In the genomic region with DNA sequence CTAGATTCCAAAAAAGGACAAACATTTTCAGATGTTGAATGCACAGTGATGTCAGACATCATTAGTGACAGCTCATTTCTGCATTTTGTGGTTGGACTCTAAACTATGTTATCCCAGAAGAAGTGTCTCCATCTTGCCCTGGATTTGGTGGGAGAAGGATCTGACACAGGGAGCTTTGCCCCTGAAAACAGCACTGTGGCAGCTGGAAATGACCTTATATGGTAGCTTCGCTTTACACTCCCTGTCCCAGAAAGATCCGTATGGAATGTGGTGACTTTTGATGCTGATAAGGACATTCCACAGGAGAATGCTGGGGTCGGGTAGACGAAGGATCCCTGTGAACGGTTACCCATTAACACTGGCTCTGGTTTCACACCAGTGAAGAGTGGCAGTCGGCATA, we compare ENCODE assay signal across 16 cellular contexts.
DNase-seq lines count a peak whose midpoint lies in the region; ATAC-seq and TF ChIP-seq lines count a peak whose summit lies in the region.
"Had no signal": no experiment of that assay in that cellular context is flagged by ENCODE, and none has a peak within 500 bp of the region (broad histone marks: within the 10 kb centered on the region; RNA-seq: fewer than 3 reads in every experiment).

No MANE protein-coding gene starts in this region.

- H3F3A ChIP-seq in neural progenitor cell (ENCODE audit: low read depth): no peaks in the 10 kb centered on the region

- H3K9me3 ChIP-seq in SJSA1 (replicated peaks) (no peaks in the 10 kb centered on the region), neural progenitor cell (ENCODE audit: low read depth) (no peaks in the 10 kb centered on the region)
- H3K9me3 ChIP-seq: right atrium auricular region had no signal

- peaks cover 11% of the 10 kb centered on the region for H3K4me1 Mint-ChIP-seq in neural progenitor cell
- H3K4me1 Mint-ChIP-seq in activated T-helper 2 cell treated with anti-CD3 and anti-CD28 coated beads, Interferon-gamma antibody, Interleukin-2, Interleukin-4, amounts not matched to agents 10 μg/mL and 5 μg/mL and 100 μg/mL, durations not matched to agents 14 hours and 24 hours and 36 hours (ENCODE audit: low read depth): no peaks in the 10 kb centered on the region

- no peaks in the 10 kb centered on the region for H3K9me3 Mint-ChIP-seq in neural progenitor cell
- no peaks in the 10 kb centered on the region for H3K9me3 Mint-ChIP-seq in activated T-helper 2 cell treated with anti-CD3 and anti-CD28 coated beads, Interferon-gamma antibody, Interleukin-2, Interleukin-4, amounts not matched to agents 10 μg/mL and 5 μg/mL and 100 μg/mL, durations not matched to agents 14 hours and 24 hours and 36 hours
- H3K9me3 Mint-ChIP-seq: activated CD4-positive, alpha-beta memory T cell treated with anti-CD3 and anti-CD28 coated beads for 36 hours had no signal

- no peak overlapping the region for H3K4me3 Mint-ChIP-seq in neural progenitor cell
- H3K4me3 Mint-ChIP-seq in activated T-helper 2 cell treated with anti-CD3 and anti-CD28 coated beads, Interferon-gamma antibody, Interleukin-2, Interleukin-4, amounts not matched to agents 10 μg/mL and 5 μg/mL and 100 μg/mL, durations not matched to agents 14 hours and 24 hours and 36 hours (ENCODE audit: low read depth): no peak overlapping the region
- H3K4me3 Mint-ChIP-seq: activated CD4-positive, alpha-beta memory T cell treated with anti-CD3 and anti-CD28 coated beads for 36 hours; B cell had no signal

- H3K27me3 ChIP-seq in SJSA1 (replicated peaks) (no peaks in the 10 kb centered on the region), neural progenitor cell (no peaks in the 10 kb centered on the region)
- H3K27me3 ChIP-seq: right atrium auricular region had no signal

- no peak for ATAC-seq in left cardiac atrium

- H3K4me1 ChIP-seq in SJSA1 (replicated peaks): peaks cover 19% of the 10 kb centered on the region
- H3K4me1 ChIP-seq in neural progenitor cell: no peaks in the 10 kb centered on the region
- H3K4me1 ChIP-seq: right atrium auricular region had no signal

- H2AFZ ChIP-seq in neural progenitor cell (replicated peaks): no peak overlapping the region

- H3K4me3 ChIP-seq in SJSA1 (no peak overlapping the region), neural progenitor cell (no peak overlapping the region)
- H3K4me3 ChIP-seq: right atrium auricular region had no signal

- H3K27ac ChIP-seq in SJSA1 (peak overlapping the region; percentile 84), neural progenitor cell (no peak overlapping the region)
- H3K27ac ChIP-seq: epithelial cell of prostate, right atrium auricular region had no signal

- intact Hi-C loops in activated T-helper 2 cell treated with anti-CD3 and anti-CD28 coated beads, Interferon-gamma antibody, Interleukin-2, Interleukin-4, amounts not matched to agents 10 μg/mL and 5 μg/mL and 100 μg/mL, durations not matched to agents 14 hours and 24 hours and 36 hours (cut with micrococcal nuclease): no loop called here
- intact Hi-C loops in left cardiac atrium (cut with DNase I): no loop called here

- no peaks in the 10 kb centered on the region for H3K36me3 Mint-ChIP-seq in neural progenitor cell
- no peaks in the 10 kb centered on the region for H3K36me3 Mint-ChIP-seq in activated T-helper 2 cell treated with anti-CD3 and anti-CD28 coated beads, Interferon-gamma antibody, Interleukin-2, Interleukin-4, amounts not matched to agents 10 μg/mL and 5 μg/mL and 100 μg/mL, durations not matched to agents 14 hours and 24 hours and 36 hours (ENCODE audit: low read depth)
- H3K36me3 Mint-ChIP-seq: activated CD4-positive, alpha-beta memory T cell treated with anti-CD3 and anti-CD28 coated beads for 36 hours had no signal

- H3K79me2 ChIP-seq in neural progenitor cell (ENCODE audit: low read depth): no peaks in the 10 kb centered on the region

- peak; percentile 88 for DNase-seq in EH (ENCODE audit: low read depth)
- peak; percentile 80 to 87 for DNase-seq in SJSA1 (ENCODE audit: low read depth in 1 of 2, low spot score in 2 of 2)
- peak; percentile 92 for DNase-seq in glomerular visceral epithelial cell (ENCODE audit: extremely low spot score)
- DNase-seq in neural progenitor cell (ENCODE audit: low spot score): peak; percentile 31
- DNase-seq in OCI-M1 (lab: John Stamatoyannopoulos, UW): no peak
- DNase-seq in activated T-helper 2 cell treated with anti-CD3 and anti-CD28 coated beads, Interferon-gamma antibody, Interleukin-2, Interleukin-4, amounts not matched to agents 10 μg/mL and 5 μg/mL and 100 μg/mL, durations not matched to agents 14 hours and 24 hours and 36 hours (ENCODE audit: low spot score): no peak
- DNase-seq in NCI-H226: no peak
- no peak for DNase-seq in left cardiac atrium
- DNase-seq: activated CD4-positive, alpha-beta memory T cell treated with anti-CD3 and anti-CD28 coated beads for 36 hours; NCI-H1092; NCI-H510A treated with DMSO at 0.1 percent for 48 hours; stimulated activated naive CD4-positive, alpha-beta T cell treated with Interleukin-2 at 50 U/mL for 16 hours; T-helper 9 cell had no signal

- no peak for TF ChIP-seq CTCF in neural progenitor cell (IDR thresholded peaks at IDR 0.05)

- H3K4me2 ChIP-seq in neural progenitor cell: no peak overlapping the region

- H4K20me1 ChIP-seq in neural progenitor cell (ENCODE audit: low read depth): no peaks in the 10 kb centered on the region

- H3K27me3 Mint-ChIP-seq in neural progenitor cell (ENCODE audit: insufficient read depth, low read depth): no peaks in the 10 kb centered on the region
- peaks cover 6% of the 10 kb centered on the region for H3K27me3 Mint-ChIP-seq in activated T-helper 2 cell treated with anti-CD3 and anti-CD28 coated beads, Interferon-gamma antibody, Interleukin-2, Interleukin-4, amounts not matched to agents 10 μg/mL and 5 μg/mL and 100 μg/mL, durations not matched to agents 14 hours and 24 hours and 36 hours (ENCODE audit: low read depth)

- no peak overlapping the region for H3K9ac ChIP-seq in neural progenitor cell

- H3K36me3 ChIP-seq in SJSA1 (no peaks in the 10 kb centered on the region), neural progenitor cell (no peaks in the 10 kb centered on the region)
- H3K36me3 ChIP-seq: right atrium auricular region had no signal

- H3K27ac Mint-ChIP-seq in neural progenitor cell: peak overlapping the region; percentile 21
- no peak overlapping the region for H3K27ac Mint-ChIP-seq in activated T-helper 2 cell treated with anti-CD3 and anti-CD28 coated beads, Interferon-gamma antibody, Interleukin-2, Interleukin-4, amounts not matched to agents 10 μg/mL and 5 μg/mL and 100 μg/mL, durations not matched to agents 14 hours and 24 hours and 36 hours
- H3K27ac Mint-ChIP-seq: activated CD4-positive, alpha-beta memory T cell treated with anti-CD3 and anti-CD28 coated beads for 36 hours; B cell had no signal

Comparison
In these comparisons a context has a peak if more than half of its experiments do, and no peak if none do; other contexts are left out.
1. DNase-seq: peak in EH (single experiment), SJSA1 (2 of 2), glomerular visceral epithelial cell (single experiment) and neural progenitor cell (single experiment); none in OCI-M1 (single experiment), activated T-helper 2 cell treated with anti-CD3 and anti-CD28 coated beads, Interferon-gamma antibody, Interleukin-2, Interleukin-4, amounts not matched to agents 10 μg/mL and 5 μg/mL and 100 μg/mL, durations not matched to agents 14 hours and 24 hours and 36 hours (single experiment), NCI-H226 (single experiment) and left cardiac atrium (single experiment).